ENCODE assay signal across 22 cellular contexts in the genomic region with DNA sequence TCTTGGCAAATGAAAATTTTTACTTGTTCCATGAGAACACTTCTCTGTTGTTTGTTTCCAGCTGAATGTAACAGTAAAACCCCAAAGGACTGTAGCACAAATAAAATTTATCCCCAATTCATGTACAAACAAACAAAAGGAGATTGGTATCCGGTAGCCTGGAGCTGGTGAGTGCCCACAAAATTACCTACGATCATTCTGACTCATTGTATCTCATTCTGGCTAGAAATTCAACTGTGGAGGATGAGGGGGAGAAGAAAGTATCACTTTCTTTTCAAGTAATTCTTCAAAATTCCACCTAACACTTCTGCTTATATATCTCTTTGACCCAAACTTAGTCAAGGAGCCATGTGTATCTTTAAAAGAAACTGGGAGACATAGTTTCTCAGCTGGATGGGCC.
"Had no signal": no experiment of that assay in that cellular context is flagged by ENCODE, and none has a peak within 500 bp of the region (broad histone marks: within the 10 kb centered on the region; RNA-seq: fewer than 3 reads in every experiment).

No MANE protein-coding gene starts in this region.

- H3K4me1 Mint-ChIP-seq: activated B cell treated with CpG ODN at 0.5 μM for 24 hours; activated CD4-positive, alpha-beta T cell treated with anti-CD3 and anti-CD28 coated beads for 36 hours; activated T-helper 17 cell treated with anti-CD3 and anti-CD28 coated beads, Interleukin-2, amount 50 U/mL, for 72 hours; memory B cell had no signal

- H3K27ac Mint-ChIP-seq: activated B cell treated with CpG ODN at 0.5 μM for 24 hours; activated CD4-positive, alpha-beta T cell treated with anti-CD3 and anti-CD28 coated beads for 36 hours; activated naive CD8-positive, alpha-beta T cell; activated T-cell treated with anti-CD3 and anti-CD28 coated beads, Interleukin-2, amount 50 U/mL, for 24 hours; activated T-helper 17 cell treated with anti-CD3 and anti-CD28 coated beads, Interleukin-2, amount 50 U/mL, for 72 hours; memory B cell; natural killer cell treated with Interleukin-12 subunit alpha and Interleukin-12 subunit beta and Interleukin-15 and Interleukin-18, amount 100 ng/mL, for 72 hours had no signal

- H3K27me3 Mint-ChIP-seq: activated B cell treated with CpG ODN at 0.5 μM for 24 hours; activated CD4-positive, alpha-beta T cell treated with anti-CD3 and anti-CD28 coated beads for 36 hours; activated naive CD8-positive, alpha-beta T cell; activated T-cell treated with anti-CD3 and anti-CD28 coated beads, Interleukin-2, amount 50 U/mL, for 24 hours; activated T-helper 17 cell treated with anti-CD3 and anti-CD28 coated beads, Interleukin-2, amount 50 U/mL, for 72 hours; memory B cell; natural killer cell treated with Interleukin-12 subunit alpha and Interleukin-12 subunit beta and Interleukin-15 and Interleukin-18, amount 100 ng/mL, for 72 hours had no signal

- DNase-seq: activated B cell treated with CpG ODN at 0.5 μM for 24 hours; activated CD4-positive, alpha-beta T cell treated with anti-CD3 and anti-CD28 coated beads for 36 hours; activated CD4-positive, alpha-beta T cell treated with anti-CD3 and anti-CD28 coated beads, Interleukin-2, amount 50 U/mL, for 4 hours; activated CD8-positive, alpha-beta memory T cell treated with anti-CD3 and anti-CD28 coated beads for 24 hours; activated CD8-positive, alpha-beta memory T cell treated with anti-CD3 and anti-CD28 coated beads, Interleukin-2, amount 50 U/mL, for 4 hours; activated T-cell treated with anti-CD3 and anti-CD28 coated beads, Interleukin-2, amount 50 U/mL, for 24 hours; adrenal gland; cortex of kidney; heart right ventricle; islet precursor cell; left cardiac atrium; ovary; psoas muscle; spleen; stimulated activated CD4-positive, alpha-beta T cell treated with anti-CD3 and anti-CD28 coated beads, Interleukin-4, amount 100 ng/mL, for 24 hours; stimulated activated naive CD8-positive, alpha-beta T cell treated with anti-CD3 and anti-CD28 coated beads, Interleukin-15, Interleukin-2, amounts not matched to agents 100 U/mL and 50 U/mL, for 24 hours; T-helper 9 cell; upper lobe of right lung had no signal

- ATAC-seq: activated CD4-positive, alpha-beta T cell treated with anti-CD3 and anti-CD28 coated beads for 36 hours; activated T-helper 17 cell treated with anti-CD3 and anti-CD28 coated beads, Interleukin-2, amount 50 U/mL, for 72 hours; heart right ventricle; left cardiac atrium; natural killer cell treated with Interleukin-12 subunit alpha and Interleukin-12 subunit beta and Interleukin-15 and Interleukin-18, amount 100 ng/mL, for 72 hours; psoas muscle; stimulated activated naive CD8-positive, alpha-beta T cell treated with anti-CD3 and anti-CD28 coated beads, Interleukin-15, Interleukin-2, amounts not matched to agents 100 U/mL and 50 U/mL, for 24 hours; upper lobe of right lung had no signal

- H3K36me3 Mint-ChIP-seq: activated naive CD8-positive, alpha-beta T cell; memory B cell had no signal

- H3K4me3 Mint-ChIP-seq: activated B cell treated with CpG ODN at 0.5 μM for 24 hours; activated CD4-positive, alpha-beta T cell treated with anti-CD3 and anti-CD28 coated beads for 36 hours; activated naive CD8-positive, alpha-beta T cell; activated T-cell treated with anti-CD3 and anti-CD28 coated beads, Interleukin-2, amount 50 U/mL, for 24 hours; activated T-helper 17 cell treated with anti-CD3 and anti-CD28 coated beads, Interleukin-2, amount 50 U/mL, for 72 hours; memory B cell; natural killer cell treated with Interleukin-12 subunit alpha and Interleukin-12 subunit beta and Interleukin-15 and Interleukin-18, amount 100 ng/mL, for 72 hours had no signal
